12 cellular contexts compared by ENCODE assay signal in genomic region chr4:55768291-55768690, GRCh38. TPM values are rescaled to one million over a fixed set of nuclear protein-coding genes. Genes with fewer than 3 reads are reported as not detected.
DNase-seq lines count a peak whose midpoint lies in the region; ATAC-seq and TF ChIP-seq lines count a peak whose summit lies in the region.
"Had no signal": no experiment of that assay in that cellular context is flagged by ENCODE, and none has a peak within 500 bp of the region (broad histone marks: within the 10 kb centered on the region; RNA-seq: fewer than 3 reads in every experiment).

No MANE protein-coding gene starts in this region.

- no peak for TF ChIP-seq CTCF in HFFc6 (IDR thresholded peaks at IDR 0.05)
- TF ChIP-seq CTCF in progenitor cell of endocrine pancreas (IDR thresholded peaks at IDR 0.05; ENCODE audit: unreplicated experiment) = no peak

- H3K4me1 Mint-ChIP-seq in HFFc6 (ENCODE audit: low read depth) (peaks cover 8% of the 10 kb centered on the region; the same call in 1 of the 2 replicates), progenitor cell of endocrine pancreas (ENCODE audit: low read depth) (no peaks in the 10 kb centered on the region)
- H3K4me1 Mint-ChIP-seq: B cell had no signal

- H3K9me3 ChIP-seq in adipocyte (ENCODE audit: control insufficient read depth, low read length) = no peaks in the 10 kb centered on the region
- H3K9me3 ChIP-seq: body of pancreas had no signal

- H3K36me3 ChIP-seq in adipocyte (ENCODE audit: control insufficient read depth, insufficient read depth, low read length, severe bottlenecking) = no peaks in the 10 kb centered on the region

- H3K27me3 ChIP-seq in adipocyte (replicated peaks; ENCODE audit: control insufficient read depth, insufficient read depth, low read length) = no peaks in the 10 kb centered on the region
- H3K27me3 ChIP-seq: body of pancreas had no signal

- peaks cover 15% of the 10 kb centered on the region for H3K4me1 ChIP-seq in adipocyte (ENCODE audit: control insufficient read depth, insufficient read depth, low read length)
- H3K4me1 ChIP-seq: body of pancreas had no signal

- H3K27me3 Mint-ChIP-seq in HFFc6 (ENCODE audit: insufficient read depth) (peaks cover 3% of the 10 kb centered on the region), progenitor cell of endocrine pancreas (no peaks in the 10 kb centered on the region)

- peak overlapping the region; percentile 19 for H3K9ac ChIP-seq in adipocyte (ENCODE audit: low read length)

- peak overlapping the region; percentile 31 for H3K4me3 ChIP-seq in adipocyte (ENCODE audit: low read length)
- H3K4me3 ChIP-seq: body of pancreas, GM12878 had no signal

- H3K27ac Mint-ChIP-seq in HFFc6 = no peak overlapping the region
- H3K27ac Mint-ChIP-seq in progenitor cell of endocrine pancreas = no peak overlapping the region
- H3K27ac Mint-ChIP-seq: B cell had no signal

- no peak for ATAC-seq in HG03139 (IDR thresholded peaks at IDR 0.05; ENCODE audit: unreplicated experiment)
- ATAC-seq: body of pancreas, GM12878 had no signal

- H3K36me3 Mint-ChIP-seq in HFFc6 (ENCODE audit: low read depth) (no peaks in the 10 kb centered on the region), progenitor cell of endocrine pancreas (ENCODE audit: insufficient read depth) (no peaks in the 10 kb centered on the region)

- H3K9me3 Mint-ChIP-seq in HFFc6 = no peaks in the 10 kb centered on the region
- H3K9me3 Mint-ChIP-seq in progenitor cell of endocrine pancreas (ENCODE audit: low read depth) = no peaks in the 10 kb centered on the region

- no peak overlapping the region for H3K4me3 Mint-ChIP-seq in HFFc6
- H3K4me3 Mint-ChIP-seq in progenitor cell of endocrine pancreas (ENCODE audit: low read depth) = no peak overlapping the region
- H3K4me3 Mint-ChIP-seq: B cell had no signal

- DNase-seq in A172 (ENCODE audit: low spot score) (peak; percentile 80), HFFc6 (peak; percentile 11), adipocyte (ENCODE audit: low read depth) (peak; percentile 78), hepatic stellate cell (ENCODE audit: low spot score) (peak; percentile 72), MV-4-11 (lab: John Stamatoyannopoulos, UW) (no peak), progenitor cell of endocrine pancreas (ENCODE audit: low spot score, unreplicated experiment) (no peak)
- DNase-seq in activated CD8-positive, alpha-beta memory T cell treated with anti-CD3 and anti-CD28 coated beads, Interleukin-2, amount 50 U/mL, for 4 hours = no peak

RNA-seq across cellular contexts. Expression of gene EXOC1L, which starts 51.3 kb away (rescaled TPM):
- total RNA-seq in A172 (2014; rRNA removed; shearing (Covaris generic)) = not detected in 2 replicates
- total RNA-seq in HFFc6 (2021; fragmentation: NEBNext Ultra II Directional; extraction: Animal tissue kit (Norgen Biotek cat#: 25700)) = not detected
- not detected in 2 replicates for total RNA-seq in progenitor cell of endocrine pancreas
- total RNA-seq: B cell, body of pancreas, GM12878, posterior vena cava had no signal

Comparison
In these comparisons a context has a peak if more than half of its experiments do, and no peak if none do; other contexts are left out.
1. DNase-seq: peak in A172 (single experiment), HFFc6 (single experiment), adipocyte (single experiment) and hepatic stellate cell (single experiment); none in MV-4-11 (single experiment), progenitor cell of endocrine pancreas (single experiment) and activated CD8-positive, alpha-beta memory T cell treated with anti-CD3 and anti-CD28 coated beads, Interleukin-2, amount 50 U/mL, for 4 hours (single experiment).